Comparison of ENCODE assay signal across 7 cellular contexts in the genomic region with DNA sequence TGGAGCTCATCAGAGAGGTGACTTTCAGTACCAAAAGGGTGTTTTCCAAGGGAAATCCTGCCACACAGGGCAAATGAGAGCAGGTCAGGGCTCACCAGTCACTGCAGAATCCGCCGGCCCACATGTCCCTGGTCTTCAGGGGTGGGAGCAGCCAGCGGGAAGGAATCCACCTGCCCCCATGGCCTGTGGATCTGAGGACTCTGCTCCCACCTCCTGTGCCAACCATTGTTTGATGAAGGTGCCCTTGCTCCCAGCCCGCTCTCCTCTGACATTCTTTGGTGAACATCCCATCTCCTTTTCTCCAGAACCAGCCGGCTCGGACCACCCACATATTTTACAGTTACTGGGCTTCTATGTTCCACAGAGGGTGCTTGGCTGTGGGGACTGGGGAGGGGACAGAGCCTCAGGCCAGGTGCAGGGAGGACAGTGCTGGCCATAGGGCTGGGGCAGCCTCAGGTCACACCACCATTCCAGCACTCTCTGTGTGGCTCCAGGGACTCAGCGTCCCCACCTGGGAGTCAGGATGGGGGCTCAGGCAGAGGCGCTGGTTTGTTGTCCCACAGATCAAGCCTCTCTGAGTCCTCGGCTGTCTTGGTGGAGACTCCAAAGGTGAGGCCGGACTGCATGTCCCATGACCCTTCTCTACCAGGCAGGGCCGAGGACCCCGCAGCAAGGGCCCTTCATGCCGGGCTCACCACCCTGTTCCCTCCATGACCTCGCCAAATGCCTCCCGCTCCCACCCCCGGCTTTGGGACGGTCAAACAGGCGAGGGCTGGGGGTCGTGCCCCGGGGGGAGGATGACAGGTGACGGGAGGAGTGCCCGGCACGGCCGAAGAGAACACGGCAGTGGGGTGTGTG.
DNase-seq lines count a peak whose midpoint lies in the region; ATAC-seq and TF ChIP-seq lines count a peak whose summit lies in the region.
"Not testable (repeated sequence)": the region's sequence is repeated elsewhere in the genome, so short reads cannot be mapped to it uniquely, and the experiment has no call there.

No MANE protein-coding gene starts in this region.

- not testable (repeated sequence) for H3K4me3 Mint-ChIP-seq in osteocyte (ENCODE audit: unreplicated experiment); type B pancreatic cell

- not testable (repeated sequence) for H3K27ac ChIP-seq in RWPE2 (ENCODE audit: poor library complexity, severe bottlenecking); colonic mucosa

- TF ChIP-seq CTCF in RWPE2 (IDR thresholded peaks at IDR 0.05; ENCODE audit: poor library complexity, severe bottlenecking); colonic mucosa (IDR thresholded peaks at IDR 0.05); osteocyte (IDR thresholded peaks at IDR 0.05); type B pancreatic cell (conservative IDR thresholded peaks at IDR 0.05): not testable (repeated sequence)

- H3K4me1 ChIP-seq in RWPE2 (ENCODE audit: insufficient read depth, poor library complexity, severe bottlenecking); colonic mucosa: not testable (repeated sequence)

- not testable (repeated sequence) for H3K36me3 ChIP-seq in H7 (replicated peaks; ENCODE audit: control insufficient read depth, insufficient read depth, low read length); RWPE2 (ENCODE audit: low read depth); colonic mucosa

- H3K27me3 ChIP-seq in H7 (ENCODE audit: control insufficient read depth, insufficient read depth, low read length); RWPE2 (ENCODE audit: insufficient read depth, poor library complexity, severe bottlenecking); colonic mucosa: not testable (repeated sequence)

- not testable (repeated sequence) for H3K4me3 ChIP-seq in H7 (ENCODE audit: insufficient read depth, low read depth, low read length); RWPE2 (ENCODE audit: severe bottlenecking); colonic mucosa

- not testable (repeated sequence) for H3K36me3 Mint-ChIP-seq in osteocyte (ENCODE audit: unreplicated experiment); type B pancreatic cell

- not testable (repeated sequence) for H3K27me3 Mint-ChIP-seq in osteocyte (ENCODE audit: unreplicated experiment); type B pancreatic cell

- DNase-seq in H7 (peak; percentile 24), RWPE2 (ENCODE audit: low spot score) (peak; percentile 49), colonic mucosa (peak; percentile 6), islet precursor cell (peak; percentile 34), mesenteric fat pad (ENCODE audit: low spot score) (peak; percentile 60), osteocyte (ENCODE audit: extremely low spot score, unreplicated experiment) (peak; percentile 72), type B pancreatic cell (ENCODE audit: extremely low spot score, unreplicated experiment) (peak; percentile 53)

- ATAC-seq in RWPE2 (ENCODE audit: low read depth) = not testable (repeated sequence)

- intact Hi-C loops in colonic mucosa (cut with DNase I) = loop anchor here (10.0 kb wide), 1 partner anchor 235 kb away; no protein-coding TSS in a partner anchor

- not testable (repeated sequence) for H3K4me1 Mint-ChIP-seq in osteocyte (ENCODE audit: unreplicated experiment)
- peaks cover 11% of the 10 kb centered on the region for H3K4me1 Mint-ChIP-seq in type B pancreatic cell (ENCODE audit: unreplicated experiment)

- H3K9me3 ChIP-seq in RWPE2 (ENCODE audit: severe bottlenecking); colonic mucosa: not testable (repeated sequence)

- H3K9ac ChIP-seq in colonic mucosa (ENCODE audit: low read depth in 2 of 2, low read length in 2 of 2) = not testable (repeated sequence)

- H3K9me3 Mint-ChIP-seq in osteocyte (ENCODE audit: unreplicated experiment); type B pancreatic cell: not testable (repeated sequence)

- not testable (repeated sequence) for H3K27ac Mint-ChIP-seq in osteocyte (ENCODE audit: unreplicated experiment); type B pancreatic cell

Comparison
In these comparisons a context has a peak if more than half of its experiments do, and no peak if none do; other contexts are left out.
1. DNase-seq: peak in every context shown above with its lines; median percentile 72 in osteocyte; 60 in mesenteric fat pad; 53 in type B pancreatic cell; 49 in RWPE2; 34 in islet precursor cell; 24 in H7; 6 in colonic mucosa.